In genomic region chr7:154182361-154182760, GRCh38 we compare ENCODE assay signal across 28 cellular contexts.
"Had no signal": no experiment of that assay in that cellular context is flagged by ENCODE, and none has a peak within 500 bp of the region (broad histone marks: within the 10 kb centered on the region; RNA-seq: fewer than 3 reads in every experiment).

No MANE protein-coding gene starts in this region.

- FAIRE-seq: colon, endometrium, endothelial cell of umbilical vein, frontal cortex had no signal

- H3K4me1 ChIP-seq: colonic mucosa, esophagus muscularis mucosa, esophagus squamous epithelium, foreskin keratinocyte, gastrocnemius medialis, gastroesophageal sphincter, heart left ventricle, heart right ventricle had no signal

- H3K36me3 ChIP-seq: colonic mucosa, esophagus muscularis mucosa, esophagus squamous epithelium, gastrocnemius medialis, gastroesophageal sphincter, heart left ventricle, heart right ventricle had no signal

- DNase-seq: colonic mucosa; cortex of kidney; dermis blood vessel endothelial cell; dorsolateral prefrontal cortex; effector CD4-positive, alpha-beta T cell; effector CD8-positive, alpha-beta T cell; effector memory CD4-positive, alpha-beta T cell; effector memory CD8-positive, alpha-beta T cell; endodermal cell; erythroblast; esophagus squamous epithelium; foreskin fibroblast; foreskin keratinocyte; foreskin melanocyte; gastrocnemius medialis; glutamatergic neuron; head of caudate nucleus; heart left ventricle; heart right ventricle had no signal

- H3K4me3 ChIP-seq: colonic mucosa, coronary artery, dorsolateral prefrontal cortex, esophagus muscularis mucosa, esophagus squamous epithelium, gastrocnemius medialis, gastroesophageal sphincter, heart left ventricle, heart right ventricle had no signal

- H3K9me3 ChIP-seq: colonic mucosa, esophagus muscularis mucosa, esophagus squamous epithelium, gastrocnemius medialis, gastroesophageal sphincter, heart left ventricle, heart right ventricle had no signal

- ATAC-seq: effector memory CD8-positive, alpha-beta T cell; esophagus mucosa; foreskin keratinocyte; gastrocnemius medialis; gastroesophageal sphincter; heart left ventricle; heart right ventricle had no signal

- H3K27ac ChIP-seq: colonic mucosa, coronary artery, dorsolateral prefrontal cortex, epithelial cell of prostate, esophagus muscularis mucosa, esophagus squamous epithelium, foreskin keratinocyte, gastrocnemius medialis, gastroesophageal sphincter, heart left ventricle, heart right ventricle had no signal

- H3K27me3 ChIP-seq: colonic mucosa, dorsolateral prefrontal cortex, esophagus muscularis mucosa, esophagus squamous epithelium, foreskin keratinocyte, gastrocnemius medialis had no signal
